In genomic region chr2:233854241-233854981, GRCh38 we compare ENCODE assay signal across 1 cellular context.
TF ChIP-seq lines count a peak whose summit lies in the region.

HJURP (minus strand) TSS chr2:233854535; CDS start chr2:233854500, 35 bp downstream.

TF ChIP-seq in K562, 482 proteins besides CTCF, POLR2A, EP300 and RAD21 (continued from another document and continues in another):
- TF ChIP-seq CHD7 (IDR thresholded peaks at IDR 0.05; ENCODE audit: low read depth, low read length): no peak
- peak; percentile 64 for TF ChIP-seq FOS (IDR thresholded peaks at IDR 0.05; ENCODE audit: extremely low read depth, insufficient read length)
- TF ChIP-seq KDM1A (IDR thresholded peaks at IDR 0.05): peak in 1 of 2 experiments; percentile 59; a peak in 2 of 4 replicates
- no peak for TF ChIP-seq KLF6 (CRISPR knock-in tag; IDR thresholded peaks at IDR 0.05; ENCODE audit: borderline replicate concordance)
- peak; percentile 59; the same call in 1 of the 2 replicates for TF ChIP-seq GTF2E2 (tag; IDR thresholded peaks at IDR 0.05)
- TF ChIP-seq HEY1 (CRISPR knock-in tag; IDR thresholded peaks at IDR 0.05; ENCODE audit: borderline replicate concordance): no peak
- TF ChIP-seq TAF7 (tag; IDR thresholded peaks at IDR 0.05): 0 out of 2 replicates have a peak, but pooled peaks have one; percentile 46
- no peak for TF ChIP-seq ELF1 (tag; IDR thresholded peaks at IDR 0.05)
- TF ChIP-seq ATF6 (CRISPR knock-in tag; IDR thresholded peaks at IDR 0.05): no peak
- no peak for TF ChIP-seq ZNF282 (CRISPR knock-in tag; IDR thresholded peaks at IDR 0.05)
- no peak for TF ChIP-seq ZBTB9 (CRISPR knock-in tag; IDR thresholded peaks at IDR 0.05)
- no peak for TF ChIP-seq ZFPM2 (CRISPR knock-in tag; IDR thresholded peaks at IDR 0.05)
- no peak for TF ChIP-seq PHTF2 (CRISPR knock-in tag; IDR thresholded peaks at IDR 0.05)
- TF ChIP-seq NR2C2 (CRISPR knock-in tag; IDR thresholded peaks at IDR 0.05): peak; percentile 42; the same call in 1 of the 2 replicates
- TF ChIP-seq NR2C2 (tag; IDR thresholded peaks at IDR 0.05): no peak
- no peak for TF ChIP-seq PTRF (tag; IDR thresholded peaks at IDR 0.05)
- no peak for TF ChIP-seq CLOCK (CRISPR knock-in tag; IDR thresholded peaks at IDR 0.05; ENCODE audit: borderline replicate concordance)
- TF ChIP-seq MAFG (tag; conservative IDR thresholded peaks at IDR 0.05): 0 out of 2 replicates have a peak, but pooled peaks have one; percentile 18
- TF ChIP-seq HMG20A (CRISPR knock-in tag; conservative IDR thresholded peaks at IDR 0.05): no peak
- TF ChIP-seq ZKSCAN1 (IDR thresholded peaks at IDR 0.05; ENCODE audit: low read depth, low read length): no peak
- TF ChIP-seq SOX6 (IDR thresholded peaks at IDR 0.05): no peak; the same call in 1 of the 2 replicates
- TF ChIP-seq TFAP4 (CRISPR knock-in tag; IDR thresholded peaks at IDR 0.05; ENCODE audit: borderline replicate concordance): peak; percentile 100
- TF ChIP-seq RBM15 (IDR thresholded peaks at IDR 0.05; ENCODE audit: insufficient read depth, low read length): no peak
- no peak for TF ChIP-seq ZNF134 (CRISPR knock-in tag; conservative IDR thresholded peaks at IDR 0.05)
- no peak for TF ChIP-seq TRIM28 (IDR thresholded peaks at IDR 0.05)
- TF ChIP-seq TEAD4 (IDR thresholded peaks at IDR 0.05; ENCODE audit: low read length): peak; percentile 76
- TF ChIP-seq TEAD4 (CRISPR knock-in tag; IDR thresholded peaks at IDR 0.05; ENCODE audit: borderline replicate concordance): no peak
- no peak for TF ChIP-seq TAF15 (IDR thresholded peaks at IDR 0.05; ENCODE audit: low read depth, low read length)
- peak; percentile 70 for TF ChIP-seq NEUROD1 (IDR thresholded peaks at IDR 0.05; ENCODE audit: borderline replicate concordance, low read depth, low read length, partially characterized antibody)
- no peak for TF ChIP-seq ZNF764 (CRISPR knock-in tag; IDR thresholded peaks at IDR 0.05; ENCODE audit: low read depth)
- TF ChIP-seq BRF1 (IDR thresholded peaks at IDR 0.05; ENCODE audit: borderline replicate concordance, extremely low read depth, insufficient read length): no peak
- TF ChIP-seq ZNF512 (tag; IDR thresholded peaks at IDR 0.05): no peak
- no peak for TF ChIP-seq CEBPG (CRISPR knock-in tag; IDR thresholded peaks at IDR 0.05)
- TF ChIP-seq CEBPG (tag; conservative IDR thresholded peaks at IDR 0.05 in 1 of 2, IDR thresholded peaks at IDR 0.05 in 1 of 2): no peak
- no peak for TF ChIP-seq CEBPB (tag; IDR thresholded peaks at IDR 0.05)
- TF ChIP-seq SIN3B (IDR thresholded peaks at IDR 0.05; ENCODE audit: low read depth): no peak; the same call in 1 of the 2 replicates
- no peak for TF ChIP-seq NFIX (CRISPR knock-in tag; IDR thresholded peaks at IDR 0.05; ENCODE audit: low read depth)
- TF ChIP-seq ZNF408 (CRISPR knock-in tag; IDR thresholded peaks at IDR 0.05; ENCODE audit: low read depth): no peak
- TF ChIP-seq ILF3 (IDR thresholded peaks at IDR 0.05; ENCODE audit: borderline replicate concordance): no peak
- 0 out of 2 replicates have a peak, but pooled peaks have one; percentile 20 for TF ChIP-seq HES1 (IDR thresholded peaks at IDR 0.05; ENCODE audit: low read depth)
- TF ChIP-seq FOXJ2 (tag; IDR thresholded peaks at IDR 0.05): no peak
- no peak for TF ChIP-seq KAT8 (IDR thresholded peaks at IDR 0.05; ENCODE audit: low read depth)
- TF ChIP-seq GABPB2 (CRISPR knock-in tag; conservative IDR thresholded peaks at IDR 0.05): no peak
- peak; percentile 61 for TF ChIP-seq BHLHE40 (IDR thresholded peaks at IDR 0.05; ENCODE audit: low read length)
- TF ChIP-seq SMARCE1 (IDR thresholded peaks at IDR 0.05): peak; percentile 68
- no peak for TF ChIP-seq CBX2 (IDR thresholded peaks at IDR 0.05; ENCODE audit: insufficient read depth, low read length, poor library complexity, severe bottlenecking)
- TF ChIP-seq RAD51 (IDR thresholded peaks at IDR 0.05; ENCODE audit: borderline replicate concordance, low read depth): no peak
- no peak for TF ChIP-seq ARID2 (IDR thresholded peaks at IDR 0.05)
- no peak for TF ChIP-seq DLX4 (CRISPR knock-in tag; IDR thresholded peaks at IDR 0.05)
